In genomic region chr16:740764-741505, GRCh38 we compare ENCODE assay signal across 8 cellular contexts. TPM values are rescaled to one million over a fixed set of nuclear protein-coding genes. Genes with fewer than 3 reads are reported as not detected.
A peak's percentile ranks its signal among the peaks of the same experiment; 100 is the strongest.
DNase-seq lines count a peak whose midpoint lies in the region; ATAC-seq, FAIRE-seq and TF ChIP-seq lines count a peak whose summit lies in the region.

Gene CIAO3 (minus strand): TSS chr16:740997. CDS start chr16:740985, 12 bp downstream.

- in situ Hi-C loops in astrocyte of the cerebellum (cut with HindIII; ENCODE audit: low sequenced_read_pairs) = no loop called here

- ATAC-seq in HG02840 (IDR thresholded peaks at IDR 0.05; ENCODE audit: low FRiP score, unreplicated experiment) (peak; percentile 85), sciatic nerve (peak; percentile 95)

- peak within 1 kb of the TSS; percentile 91 for H3K4me3 ChIP-seq in astrocyte of the cerebellum (ENCODE audit: low read depth, low read length)

- TF ChIP-seq CTCF in astrocyte of the cerebellum (IDR thresholded peaks at IDR 0.05; ENCODE audit: low read depth, low read length, missing control alignments) = peak; percentile 78

- intact Hi-C loops in sciatic nerve (cut with DNase I) = no loop called here

- peak; percentile 98 for DNase-seq in GM12892 (ENCODE audit: insufficient read length)
- DNase-seq in NCI-H2029 (lab: John Stamatoyannopoulos, UW) = peak; percentile 79
- DNase-seq in T-helper 9 cell = peak; percentile 88
- DNase-seq in astrocyte of the cerebellum (ENCODE audit: low read depth) = peak; percentile 69
- peak; percentile 54 to 73 for DNase-seq in hippocampal formation (lab: John Stamatoyannopoulos, UW)
- peak; percentile 94 for DNase-seq in sciatic nerve (ENCODE audit: low spot score)
- no peak for DNase-seq in putamen (ENCODE audit: low spot score)

- TF ChIP-seq POLR2A in GM12892 (IDR thresholded peaks at IDR 0.05; ENCODE audit: low read depth, low read length) = peak; percentile 76; the same call in 1 of the 2 replicates

- FAIRE-seq in GM12892 (lab: Jason Lieb, UNC) = peak; percentile 92

RNA-seq across cellular contexts. Expression of gene CIAO3, which starts in this region (rescaled TPM):
- polyA plus RNA-seq in GM12892 (2012; ENCODE audit: missing spikeins) = 18.6 TPM
- total RNA-seq in sciatic nerve = 26.9 TPM
